In genomic region chr1:179121159-179121938, GRCh38 we compare ENCODE assay signal across 8 cellular contexts. TPM values are rescaled to one million over a fixed set of nuclear protein-coding genes. Genes with fewer than 3 reads are reported as not detected.
DNase-seq lines count a peak whose midpoint lies in the region; ATAC-seq, FAIRE-seq and TF ChIP-seq lines count a peak whose summit lies in the region.

No MANE protein-coding gene starts in this region.

- no peaks in the 10 kb centered on the region for H3K9me3 ChIP-seq in thoracic aorta

- ATAC-seq in thoracic aorta (ENCODE audit: insufficient number of reproducible peaks, low FRiP score, low read depth), result peak; percentile 43
- ATAC-seq in HG02981 (IDR thresholded peaks at IDR 0.05; ENCODE audit: unreplicated experiment), result no peak

- H3K36me3 ChIP-seq in thoracic aorta, result peaks cover 7% of the 10 kb centered on the region

- peaks cover 4 to 8% of the 10 kb centered on the region in 2 donors for H3K4me1 ChIP-seq in thoracic aorta (ENCODE audit: control insufficient read depth in 1 of 2, low read depth in 2 of 2)

- H3K4me3 ChIP-seq in thoracic aorta, result no peak overlapping the region

- peak; percentile 71 for TF ChIP-seq CTCF in thoracic aorta (IDR thresholded peaks at IDR 0.05)

- in situ Hi-C loops in ACHN (cut with HindIII; ENCODE audit: low pct_ligation_motif_present, low pct_unique_long_range_greater_than_20kb, low sequenced_read_pairs), result no loop called here

- H3K27me3 ChIP-seq in thoracic aorta (replicated peaks; ENCODE audit: insufficient read depth), result no peaks in the 10 kb centered on the region

- H3K27ac ChIP-seq in thoracic aorta, result peak overlapping the region in 1 of 2 donors; percentile 34

- DNase-seq in ACHN, result peak; percentile 62
- no peak for DNase-seq in GM18507 (ENCODE audit: extremely low spot score, insufficient read length, low read depth)
- peak; percentile 51 for DNase-seq in RPMI7951 (ENCODE audit: low read depth)
- peak; percentile 52 for DNase-seq in cerebellar cortex (ENCODE audit: low spot score)
- DNase-seq in lung microvascular endothelial cell (ENCODE audit: low read depth in 2 of 2), result peak; percentile 40 to 75
- DNase-seq in thoracic aorta (ENCODE audit: low spot score), result no peak
- DNase-seq in NCI-H345 treated with DMSO at 0.1 percent for 48 hours (lab: John Stamatoyannopoulos, UW; ENCODE audit: unreplicated experiment), result no peak

- peak; percentile 79 for FAIRE-seq in GM18507 (lab: Jason Lieb, UNC)

RNA-seq across cellular contexts. Expression of gene TOR3A, which starts 39.5 kb away (rescaled TPM):
- 13.8 and 25.1 TPM in 2 replicates for total RNA-seq in RPMI7951 (2014; rRNA removed; shearing (Covaris generic))
- total RNA-seq in lung microvascular endothelial cell, result 24.8 and 31.5 TPM in 2 replicates
- total RNA-seq in thoracic aorta, result 10 to 100 TPM; 37.4 to 69.2 TPM

Comparison
In these comparisons a context has a peak if more than half of its experiments do, and no peak if none do; other contexts are left out.
1. DNase-seq: peak in ACHN (single experiment), RPMI7951 (single experiment), cerebellar cortex (single experiment) and lung microvascular endothelial cell (2 of 2); none in GM18507 (single experiment), thoracic aorta (single experiment) and NCI-H345 treated with DMSO at 0.1 percent for 48 hours (single experiment).